In genomic region chr1:45009956-45010854, GRCh38 we compare ENCODE assay signal across 8 cellular contexts. TPM values are rescaled to one million over a fixed set of nuclear protein-coding genes. Genes with fewer than 3 reads are reported as not detected.
DNase-seq lines count a peak whose midpoint lies in the region; TF ChIP-seq lines count a peak whose summit lies in the region.

No MANE protein-coding gene starts in this region.

- peaks cover 33% of the 10 kb centered on the region for H3K4me1 ChIP-seq in Loucy (ENCODE audit: insufficient read depth, low read length, poor library complexity, severe bottlenecking)
- peaks cover 15% of the 10 kb centered on the region for H3K4me1 ChIP-seq in fibroblast of lung (ENCODE audit: control insufficient read depth, extremely low read depth, insufficient read depth, low read length)
- peaks cover 5% of the 10 kb centered on the region for H3K4me1 ChIP-seq in neural progenitor cell

- no peaks in the 10 kb centered on the region for H4K20me1 ChIP-seq in Loucy (ENCODE audit: insufficient read depth, low read length, poor library complexity, severe bottlenecking)
- H4K20me1 ChIP-seq in fibroblast of lung (ENCODE audit: control insufficient read depth, extremely low read depth, insufficient read depth, low read length), result no peaks in the 10 kb centered on the region
- peaks cover 3% of the 10 kb centered on the region for H4K20me1 ChIP-seq in neural progenitor cell (ENCODE audit: low read depth)

- H3K4me3 ChIP-seq in Loucy (ENCODE audit: low read length, poor library complexity, severe bottlenecking) (peak overlapping the region; percentile 86), fibroblast of lung (replicated peaks in 1 of 4; ENCODE audit: control extremely low read depth in 1 of 4, insufficient read depth in 1 of 4, low read depth in 3 of 4, low read length in 4 of 4) (peak overlapping the region; percentile 79 to 96 (median 90)), neural progenitor cell (peak overlapping the region; percentile 90)

- peak overlapping the region; percentile 63 for H3K27ac ChIP-seq in fibroblast of lung (ENCODE audit: insufficient read depth, low read length)
- H3K27ac ChIP-seq in neural progenitor cell, result no peak overlapping the region

- H3K4me2 ChIP-seq in Loucy (ENCODE audit: low read depth, low read length, poor library complexity, severe bottlenecking) (peak overlapping the region; percentile 98), fibroblast of lung (ENCODE audit: extremely low read depth, insufficient read depth, low read length) (peak overlapping the region; percentile 97), neural progenitor cell (peak overlapping the region; percentile 100)

- no peak for TF ChIP-seq CTCF in Loucy (conservative IDR thresholded peaks at IDR 0.05; ENCODE audit: low read length)
- TF ChIP-seq CTCF in fibroblast of lung (conservative IDR thresholded peaks at IDR 0.05 in 1 of 2, IDR thresholded peaks at IDR 0.05 in 1 of 2; ENCODE audit: low read depth in 1 of 2, low read length in 2 of 2), result no peak
- no peak for TF ChIP-seq CTCF in neural progenitor cell (IDR thresholded peaks at IDR 0.05)
- no peak for TF ChIP-seq CTCF in GM20000 (IDR thresholded peaks at IDR 0.05; ENCODE audit: extremely low read depth, missing control alignments)

- CTCF ChIA-PET in activated CD4-positive, alpha-beta T cell treated with anti-CD3 and anti-CD28 coated beads, Interleukin-2, amount 10 ng/mL, durations not matched to agents 7 days and 5 days (lab: Charles Lee), result interaction anchor here (0.6 to 6.5 kb wide), 12 partner anchors 10 to 482 kb away, joined by 3 to 86 read pairs (median 3); partner anchors contain the start of genes EIF2B3, RPS8 and TESK2

- peaks cover 43% of the 10 kb centered on the region for H3K4me1 Mint-ChIP-seq in activated CD4-positive, alpha-beta T cell treated with anti-CD3 and anti-CD28 coated beads, Interleukin-2, amount 10 ng/mL, durations not matched to agents 7 days and 5 days
- H3K4me1 Mint-ChIP-seq in neural progenitor cell, result peaks cover 39% of the 10 kb centered on the region

- no peaks in the 10 kb centered on the region for H3K27me3 Mint-ChIP-seq in activated CD4-positive, alpha-beta T cell treated with anti-CD3 and anti-CD28 coated beads, Interleukin-2, amount 10 ng/mL, durations not matched to agents 7 days and 5 days
- H3K27me3 Mint-ChIP-seq in neural progenitor cell (ENCODE audit: insufficient read depth, low read depth), result peaks cover 2% of the 10 kb centered on the region

- POLR2A ChIA-PET in activated CD4-positive, alpha-beta T cell treated with anti-CD3 and anti-CD28 coated beads, Interleukin-2, amount 10 ng/mL, durations not matched to agents 7 days and 5 days (lab: Charles Lee), result interaction anchor here (0.6 to 3.1 kb wide), 4 partner anchors 24 to 321 kb away, joined by 3 to 13 read pairs (median 7); partner anchors contain the start of gene EIF2B3

- peak; percentile 44 for DNase-seq in DMS153 (lab: John Stamatoyannopoulos, UW)
- peak; percentile 33 for DNase-seq in activated CD4-positive, alpha-beta T cell treated with anti-CD3 and anti-CD28 coated beads, Interleukin-2, amount 10 ng/mL, durations not matched to agents 7 days and 5 days
- no peak for DNase-seq in fibroblast of lung (ENCODE audit: low read depth in 2 of 2)
- no peak for DNase-seq in neural progenitor cell (ENCODE audit: low spot score)
- no peak for DNase-seq in GM20000 (ENCODE audit: low spot score)
- no peak for DNase-seq in 8988T
- DNase-seq in SKM-1 (lab: John Stamatoyannopoulos, UW; ENCODE audit: unreplicated experiment), result no peak

- H2AFZ ChIP-seq in Loucy (ENCODE audit: low read length) (peak overlapping the region; percentile 98), fibroblast of lung (ENCODE audit: low read length) (peak overlapping the region; percentile 100), neural progenitor cell (replicated peaks) (no peak overlapping the region)

- H3K9me3 ChIP-seq in Loucy (ENCODE audit: insufficient read depth, low read depth, low read length), result no peaks in the 10 kb centered on the region
- no peaks in the 10 kb centered on the region for H3K9me3 ChIP-seq in fibroblast of lung (ENCODE audit: control insufficient read depth, insufficient read depth, low read depth, low read length)
- H3K9me3 ChIP-seq in neural progenitor cell (ENCODE audit: low read depth), result no peaks in the 10 kb centered on the region

- H3K9me2 ChIP-seq in Loucy (replicated peaks; ENCODE audit: low read depth, low read length), result no peaks in the 10 kb centered on the region

- peaks cover 33% of the 10 kb centered on the region for H3K36me3 Mint-ChIP-seq in activated CD4-positive, alpha-beta T cell treated with anti-CD3 and anti-CD28 coated beads, Interleukin-2, amount 10 ng/mL, durations not matched to agents 7 days and 5 days (ENCODE audit: low read depth)
- peaks cover 3% of the 10 kb centered on the region for H3K36me3 Mint-ChIP-seq in neural progenitor cell

- H3K27me3 ChIP-seq in Loucy (ENCODE audit: insufficient read depth, low read length, poor library complexity, severe bottlenecking) (no peaks in the 10 kb centered on the region), fibroblast of lung (ENCODE audit: control insufficient read depth, insufficient read depth, low read length) (no peaks in the 10 kb centered on the region), neural progenitor cell (peaks cover 3% of the 10 kb centered on the region)

- peaks cover 12% of the 10 kb centered on the region for H3K79me2 ChIP-seq in Loucy (ENCODE audit: insufficient read depth, low read length)
- peaks cover 32% of the 10 kb centered on the region for H3K79me2 ChIP-seq in fibroblast of lung (ENCODE audit: control insufficient read depth, insufficient read depth, low read length)
- H3K79me2 ChIP-seq in neural progenitor cell (ENCODE audit: low read depth), result peaks cover 10% of the 10 kb centered on the region

- peak overlapping the region; percentile 73 for H3K4me3 Mint-ChIP-seq in activated CD4-positive, alpha-beta T cell treated with anti-CD3 and anti-CD28 coated beads, Interleukin-2, amount 10 ng/mL, durations not matched to agents 7 days and 5 days
- H3K4me3 Mint-ChIP-seq in neural progenitor cell, result peak overlapping the region; percentile 89

- H3K36me3 ChIP-seq in Loucy (ENCODE audit: insufficient read depth, low read length) (peaks cover 8% of the 10 kb centered on the region; the same call in 1 of the 2 replicates), fibroblast of lung (ENCODE audit: control insufficient read depth, insufficient read depth, low read length) (peaks cover 28% of the 10 kb centered on the region), neural progenitor cell (no peaks in the 10 kb centered on the region)

- no peaks in the 10 kb centered on the region for H3F3A ChIP-seq in Loucy (ENCODE audit: low read depth)
- H3F3A ChIP-seq in neural progenitor cell (ENCODE audit: low read depth), result peaks cover 7% of the 10 kb centered on the region

- H3K9ac ChIP-seq in Loucy (ENCODE audit: low read depth, low read length, poor library complexity, severe bottlenecking) (peak overlapping the region; percentile 70), fibroblast of lung (ENCODE audit: insufficient read depth, low read length) (peak overlapping the region; percentile 75), neural progenitor cell (peak overlapping the region; percentile 45)

- no peaks in the 10 kb centered on the region for H3K9me3 Mint-ChIP-seq in activated CD4-positive, alpha-beta T cell treated with anti-CD3 and anti-CD28 coated beads, Interleukin-2, amount 10 ng/mL, durations not matched to agents 7 days and 5 days
- H3K9me3 Mint-ChIP-seq in neural progenitor cell, result no peaks in the 10 kb centered on the region

- peak overlapping the region; percentile 86 for H3K27ac Mint-ChIP-seq in activated CD4-positive, alpha-beta T cell treated with anti-CD3 and anti-CD28 coated beads, Interleukin-2, amount 10 ng/mL, durations not matched to agents 7 days and 5 days
- no peak overlapping the region for H3K27ac Mint-ChIP-seq in neural progenitor cell

RNA-seq across cellular contexts. Expression of gene HECTD3, which starts 0.9 kb away (rescaled TPM):
- 10 to 100 TPM; 38.7 to 42.3 TPM for total RNA-seq in activated CD4-positive, alpha-beta T cell treated with anti-CD3 and anti-CD28 coated beads, Interleukin-2, amount 10 ng/mL, durations not matched to agents 7 days and 5 days
- total RNA-seq in fibroblast of lung (14.4 and 20.3 TPM in 2 replicates), neural progenitor cell (ENCODE audit: low replicate concordance) (13.1 and 26.7 TPM in 2 replicates)
- polyA plus RNA-seq in fibroblast of lung, result 33.7 and 51.0 TPM in 2 replicates
- 26.6 and 43.7 TPM in 2 replicates for polyA plus RNA-seq in fibroblast of lung (2012)
- polyA minus RNA-seq in fibroblast of lung (ENCODE audit: low replicate concordance), result 56.3 and 68.6 TPM in 2 replicates

RNA-seq across cellular contexts. Expression of gene UROD, which starts 1.8 kb away (rescaled TPM):
- 10 to 100 TPM; 66.4 to 70.7 TPM for total RNA-seq in activated CD4-positive, alpha-beta T cell treated with anti-CD3 and anti-CD28 coated beads, Interleukin-2, amount 10 ng/mL, durations not matched to agents 7 days and 5 days
- total RNA-seq in fibroblast of lung, result 158 and 162 TPM in 2 replicates
- polyA plus RNA-seq in fibroblast of lung, result 129 and 156 TPM in 2 replicates
- 127 and 159 TPM in 2 replicates for polyA plus RNA-seq in fibroblast of lung (2012)
- polyA minus RNA-seq in fibroblast of lung (ENCODE audit: low replicate concordance), result 249 and 261 TPM in 2 replicates
- 46.5 and 59.8 TPM in 2 replicates for total RNA-seq in neural progenitor cell (ENCODE audit: low replicate concordance)

RNA-seq across cellular contexts. Expression of gene EIF2B3, which starts 23.8 kb away (rescaled TPM):
- total RNA-seq in activated CD4-positive, alpha-beta T cell treated with anti-CD3 and anti-CD28 coated beads, Interleukin-2, amount 10 ng/mL, durations not matched to agents 7 days and 5 days, result 10 to 100 TPM; 23.5 to 25.4 TPM
- total RNA-seq in fibroblast of lung (35.7 and 49.5 TPM in 2 replicates), neural progenitor cell (ENCODE audit: low replicate concordance) (29.1 and 33.7 TPM in 2 replicates)
- 47.2 and 59.0 TPM in 2 replicates for polyA plus RNA-seq in fibroblast of lung
- polyA plus RNA-seq in fibroblast of lung (2012), result 34.7 and 46.5 TPM in 2 replicates
- polyA minus RNA-seq in fibroblast of lung (ENCODE audit: low replicate concordance), result 15.2 and 18.6 TPM in 2 replicates

Comparison
In these comparisons a context has a peak if more than half of its experiments do, and no peak if none do; other contexts are left out.
1. DNase-seq: peak in DMS153 (single experiment) and activated CD4-positive, alpha-beta T cell treated with anti-CD3 and anti-CD28 coated beads, Interleukin-2, amount 10 ng/mL, durations not matched to agents 7 days and 5 days (single experiment); none in fibroblast of lung (0 of 2), neural progenitor cell (single experiment), GM20000 (single experiment), 8988T (single experiment) and SKM-1 (single experiment).
2. Peak in every context shown above with its lines, with median percentiles within 50 percentile points of each other: H3K4me2 ChIP-seq, H3K4me3 ChIP-seq and H3K9ac ChIP-seq.